ENCODE assay signal across 28 cellular contexts in the genomic region with DNA sequence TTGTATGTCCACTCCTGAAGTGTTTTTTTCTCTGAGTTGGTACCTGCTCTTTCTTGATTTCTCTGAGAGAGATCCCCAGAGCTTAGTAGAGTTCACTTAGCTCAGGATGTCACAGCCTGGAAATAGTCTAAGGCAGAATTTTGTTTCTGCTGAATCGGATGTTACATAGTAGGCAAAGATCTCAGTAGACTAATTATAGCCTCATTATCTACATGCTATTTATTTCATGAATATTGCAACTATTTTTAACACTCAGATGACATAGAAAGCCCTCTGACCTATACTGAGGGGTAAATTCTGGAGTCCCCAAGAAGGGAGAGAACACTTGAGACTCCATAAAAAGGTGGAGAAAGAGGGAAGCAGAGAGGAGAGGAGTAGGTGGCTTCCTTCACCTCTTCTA.
"Had no signal": no experiment of that assay in that cellular context is flagged by ENCODE, and none has a peak within 500 bp of the region (broad histone marks: within the 10 kb centered on the region; RNA-seq: fewer than 3 reads in every experiment).

No MANE protein-coding gene starts in this region.

- H3K27ac ChIP-seq: testis had no signal

- DNase-seq: activated CD4-positive, alpha-beta memory T cell treated with anti-CD3 and anti-CD28 coated beads, Interleukin-2, amount 10 ng/mL, durations not matched to agents 7 days and 5 days; activated CD4-positive, alpha-beta T cell treated with anti-CD3 and anti-CD28 coated beads for 1 hour; activated CD4-positive, alpha-beta T cell treated with anti-CD3 and anti-CD28 coated beads, Interleukin-2, amount 10 ng/mL, durations not matched to agents 7 days and 5 days; activated gamma-delta T cell treated with Interleukin-2 at 50 U/mL for 16 hours; activated naive CD4-positive, alpha-beta T cell treated with anti-CD3 and anti-CD28 coated beads, Interleukin-2, amount 50 U/mL, for 16 hours; activated T-cell treated with anti-CD3 and anti-CD28 coated beads, Interleukin-2, amount 50 U/mL, for 4 hours; amygdala; dermis blood vessel endothelial cell; effector CD4-positive, alpha-beta T cell; glutamatergic neuron; hippocampal formation; left colon; mesendoderm; posterior cingulate gyrus; SK-N-SH; stimulated activated CD4-positive, alpha-beta T cell treated with anti-CD3 and anti-CD28 coated beads, Interleukin-1b, Interleukin-23, amount 100 ng/mL, for 48 hours; stimulated activated CD4-positive, alpha-beta T cell treated with anti-CD3 and anti-CD28 coated beads, Interleukin-4, amount 100 ng/mL, for 4 hours; stimulated activated CD8-positive, alpha-beta memory T cell treated with anti-CD3 and anti-CD28 coated beads, Interleukin-4, amount 100 ng/mL, for 48 hours; stimulated activated naive CD4-positive, alpha-beta T cell; SW 1271; T-helper 9 cell; testis; trophoblast cell had no signal

- H3K27me3 ChIP-seq: testis had no signal

- H3K4me1 ChIP-seq: testis had no signal

- H3K4me3 ChIP-seq: lung, smooth muscle cell, testis had no signal

- H3K4me2 ChIP-seq: SK-N-SH, smooth muscle cell had no signal

- H3K9me3 ChIP-seq: SK-N-SH, testis had no signal

- H3K9ac ChIP-seq: SK-N-SH had no signal

- ATAC-seq: activated T-cell treated with anti-CD3 and anti-CD28 coated beads, Interleukin-2, amount 50 U/mL, for 4 hours; activated T-helper 17 cell treated with anti-CD3 and anti-CD28 coated beads, Interleukin-2, amount 50 U/mL, for 72 hours; left colon; natural killer cell treated with Interleukin-12 subunit alpha and Interleukin-12 subunit beta and Interleukin-15 and Interleukin-18, amount 100 ng/mL, for 72 hours; sciatic nerve had no signal
